Comparison of ENCODE assay signal across 24 cellular contexts in genomic region chr4:14222630-14223029, GRCh38.
"Had no signal": no experiment of that assay in that cellular context is flagged by ENCODE, and none has a peak within 500 bp of the region (broad histone marks: within the 10 kb centered on the region; RNA-seq: fewer than 3 reads in every experiment).

No MANE protein-coding gene starts in this region.

- H3K27ac ChIP-seq: Peyer's patch had no signal

- ATAC-seq: activated T-helper 17 cell treated with anti-CD3 and anti-CD28 coated beads, Interleukin-2, amount 50 U/mL, for 72 hours; T-helper 17 cell had no signal

- H3K36me3 ChIP-seq: Peyer's patch had no signal

- DNase-seq: activated B cell treated with CpG ODN at 0.5 μM for 24 hours; activated CD4-positive, alpha-beta memory T cell treated with anti-CD3 and anti-CD28 coated beads for 36 hours; activated CD4-positive, alpha-beta T cell treated with anti-CD3 and anti-CD28 coated beads, Interleukin-2, amount 10 ng/mL, durations not matched to agents 7 days and 5 days; activated gamma-delta T cell; activated naive CD4-positive, alpha-beta T cell treated with anti-CD3 and anti-CD28 coated beads for 36 hours; activated T-cell treated with anti-CD3 and anti-CD28 coated beads for 4 hours; activated T-cell treated with anti-CD3 and anti-CD28 coated beads, Interleukin-2, amount 50 U/mL, for 48 hours; amygdala; IMR-90; Kasumi-1; KBM-7; NCI-H1048; NCI-H1930; NCI-H2171; NCI-H2227 treated with DMSO at 0.1 percent for 48 hours; NCI-H446 treated with DMSO at 0.1 percent for 48 hours; NCI-H526; NCI-H82; NK-92 treated with Interleukin-12 subunit alpha and Interleukin-12 subunit beta, amount 100 ng/mL, for 24 hours; Peyer's patch; SIG-M5; T-helper 17 cell; T-helper 9 cell had no signal

- H3K27me3 ChIP-seq: Peyer's patch had no signal

- H3K4me3 ChIP-seq: Peyer's patch had no signal

- H3K9me3 ChIP-seq: Peyer's patch had no signal

- H3K4me1 ChIP-seq: Peyer's patch had no signal
